ENCODE assay signal across 15 cellular contexts in the genomic region with DNA sequence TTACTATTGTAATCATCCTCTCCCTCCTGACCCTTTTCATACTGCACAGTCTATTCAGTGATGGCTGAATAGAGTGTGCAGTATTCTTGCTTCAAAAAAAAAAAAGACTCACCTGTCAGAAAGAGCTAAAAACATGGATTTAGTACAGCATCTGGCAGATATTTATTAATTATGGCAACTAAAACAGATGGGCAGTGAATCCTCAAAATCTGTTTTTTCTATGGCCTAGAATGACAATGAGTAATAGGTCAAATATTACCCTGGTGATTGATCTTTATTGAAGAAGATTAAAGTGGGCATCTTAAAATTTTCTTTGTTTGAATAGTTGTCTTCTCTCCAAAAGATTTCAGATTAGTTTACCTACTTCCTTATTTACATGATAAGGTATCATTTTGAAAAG.
DNase-seq lines count a peak whose midpoint lies in the region; ATAC-seq and TF ChIP-seq lines count a peak whose summit lies in the region.
"Had no signal": no experiment of that assay in that cellular context is flagged by ENCODE, and none has a peak within 500 bp of the region (broad histone marks: within the 10 kb centered on the region; RNA-seq: fewer than 3 reads in every experiment).

No MANE protein-coding gene starts in this region.

- TF ChIP-seq CTCF in HFFc6 (IDR thresholded peaks at IDR 0.05) (no peak), Caco-2 (IDR thresholded peaks at IDR 0.05; ENCODE audit: insufficient read depth in 1 of 2, low read depth in 1 of 2, low read length in 1 of 2, severe bottlenecking in 1 of 2, unreplicated experiment in 1 of 2) (no peak), A673 (conservative IDR thresholded peaks at IDR 0.05; ENCODE audit: low read depth, low read length) (no peak)

- H3K4me2 ChIP-seq in skeletal muscle satellite cell (ENCODE audit: low read length): peak overlapping the region; percentile 41
- H3K4me2 ChIP-seq: BLaER1 treated with 17β-estradiol and CSF1 and Interleukin-3, amounts not matched to agents 10 nM and 100 nM had no signal

- H3K4me3 Mint-ChIP-seq in HFFc6: no peak overlapping the region
- no peak overlapping the region for H3K4me3 Mint-ChIP-seq in Caco-2 (ENCODE audit: unreplicated experiment)
- H3K4me3 Mint-ChIP-seq: CD4-positive, CD25-positive, alpha-beta regulatory T cell had no signal

- H3K36me3 Mint-ChIP-seq in HFFc6 (ENCODE audit: low read depth) (peaks cover 31% of the 10 kb centered on the region), Caco-2 (ENCODE audit: insufficient read depth, unreplicated experiment) (no peaks in the 10 kb centered on the region)
- H3K36me3 Mint-ChIP-seq: CD4-positive, CD25-positive, alpha-beta regulatory T cell had no signal

- CTCF ChIA-PET in Caco-2 (lab: Charles Lee) (no interaction called here), A673 (lab: Charles Lee) (no interaction called here)

- no peak overlapping the region for H3K27ac ChIP-seq in A673 (ENCODE audit: low read depth, low read length, poor library complexity, severe bottlenecking)
- H3K27ac ChIP-seq: 22Rv1; BLaER1 treated with 17β-estradiol and CSF1 and Interleukin-3, amounts not matched to agents 10 nM and 100 nM; HL-60 had no signal

- no peaks in the 10 kb centered on the region for H3K27me3 ChIP-seq in skeletal muscle satellite cell (ENCODE audit: control insufficient read depth, insufficient read depth, low read length)
- no peaks in the 10 kb centered on the region for H3K27me3 ChIP-seq in Caco-2 (replicated peaks; ENCODE audit: control insufficient read depth, insufficient read depth, low read length)
- peaks cover 4% of the 10 kb centered on the region for H3K27me3 ChIP-seq in A673 (replicated peaks; ENCODE audit: insufficient read depth, low read depth, low read length, poor library complexity)
- H3K27me3 ChIP-seq: BLaER1 treated with 17β-estradiol and CSF1 and Interleukin-3, amounts not matched to agents 10 nM and 100 nM had no signal

- H3K9me3 Mint-ChIP-seq in HFFc6 (peaks cover 19% of the 10 kb centered on the region; the same call in 1 of the 2 replicates), Caco-2 (ENCODE audit: unreplicated experiment) (no peaks in the 10 kb centered on the region)

- POLR2A ChIA-PET in Caco-2 (lab: Charles Lee) (no interaction called here), A673 (lab: Charles Lee; ENCODE audit: low non-redundant PET) (no interaction called here)

- H3K9me3 ChIP-seq in skeletal muscle satellite cell (replicated peaks; ENCODE audit: low read length): peaks cover 3% of the 10 kb centered on the region
- H3K9me3 ChIP-seq in Caco-2: no peaks in the 10 kb centered on the region
- no peaks in the 10 kb centered on the region for H3K9me3 ChIP-seq in A673 (ENCODE audit: low read depth, low read length, poor library complexity, severe bottlenecking)
- H3K9me3 ChIP-seq: BLaER1 treated with 17β-estradiol and CSF1 and Interleukin-3, amounts not matched to agents 10 nM and 100 nM; HAP-1 had no signal

- no peaks in the 10 kb centered on the region for H3K36me3 ChIP-seq in skeletal muscle satellite cell (ENCODE audit: insufficient read depth, low read length)
- H3K36me3 ChIP-seq in Caco-2 (ENCODE audit: control insufficient read depth, insufficient read depth, low read length): no peaks in the 10 kb centered on the region
- H3K36me3 ChIP-seq in A673 (ENCODE audit: insufficient read depth, low read length, poor library complexity, severe bottlenecking): no peaks in the 10 kb centered on the region
- H3K36me3 ChIP-seq: BLaER1 treated with 17β-estradiol and CSF1 and Interleukin-3, amounts not matched to agents 10 nM and 100 nM; HAP-1 had no signal

- intact Hi-C loops in Caco-2 (cut with micrococcal nuclease; ENCODE audit: unreplicated experiment): no loop called here
- intact Hi-C loops in A673 (cut with micrococcal nuclease; ENCODE audit: unreplicated experiment): no loop called here

- BruUV-seq in Caco-2 (replicated peaks; lab: Mats Ljungman, UMichigan) (no TSS peak), A673 (replicated peaks; lab: Mats Ljungman, UMichigan) (no TSS peak)

- peak; percentile 3 for DNase-seq in NCI-H1694 treated with DMSO at 0.1 percent for 48 hours (lab: John Stamatoyannopoulos, UW)
- DNase-seq in NCI-H1694 (lab: John Stamatoyannopoulos, UW): no peak
- DNase-seq in HFFc6: no peak
- peak; percentile 34 for DNase-seq in NCI-H524 treated with DMSO at 0.1 percent for 48 hours (lab: John Stamatoyannopoulos, UW)
- DNase-seq in Caco-2: no peak
- DNase-seq in A673 (ENCODE audit: low spot score): no peak
- DNase-seq: CD4-positive, CD25-positive, alpha-beta regulatory T cell; DMS79; GDM1 had no signal

- H3K9ac ChIP-seq in skeletal muscle satellite cell (ENCODE audit: low read depth, low read length): no peak overlapping the region
- H3K9ac ChIP-seq: BLaER1 treated with 17β-estradiol and CSF1 and Interleukin-3, amounts not matched to agents 10 nM and 100 nM had no signal

- ATAC-seq in HG03025 (IDR thresholded peaks at IDR 0.05; ENCODE audit: low FRiP score, unreplicated experiment): no peak

- H3K4me3 ChIP-seq in skeletal muscle satellite cell (ENCODE audit: low read length) (no peak overlapping the region), Caco-2 (ENCODE audit: low read depth, low read length) (no peak overlapping the region), A673 (ENCODE audit: low read depth, low read length, poor library complexity, severe bottlenecking) (no peak overlapping the region)
- H3K4me3 ChIP-seq: BLaER1 treated with 17β-estradiol and CSF1 and Interleukin-3, amounts not matched to agents 10 nM and 100 nM; HAP-1 had no signal

- H3K4me1 ChIP-seq in skeletal muscle satellite cell (ENCODE audit: control insufficient read depth, insufficient read depth, low read length) (peaks cover 25% of the 10 kb centered on the region), Caco-2 (no peaks in the 10 kb centered on the region), A673 (ENCODE audit: insufficient read depth, low read length, poor library complexity, severe bottlenecking) (no peaks in the 10 kb centered on the region)
- H3K4me1 ChIP-seq: BLaER1 treated with 17β-estradiol and CSF1 and Interleukin-3, amounts not matched to agents 10 nM and 100 nM; HAP-1 had no signal

- H3K4me1 Mint-ChIP-seq in HFFc6 (ENCODE audit: low read depth): peaks cover 50% of the 10 kb centered on the region
- H3K4me1 Mint-ChIP-seq in Caco-2 (ENCODE audit: low read depth, unreplicated experiment): no peaks in the 10 kb centered on the region
- H3K4me1 Mint-ChIP-seq: CD4-positive, CD25-positive, alpha-beta regulatory T cell had no signal

- H3K27me3 Mint-ChIP-seq in HFFc6 (ENCODE audit: insufficient read depth) (no peaks in the 10 kb centered on the region), Caco-2 (ENCODE audit: insufficient read depth, unreplicated experiment) (no peaks in the 10 kb centered on the region)
- H3K27me3 Mint-ChIP-seq: CD4-positive, CD25-positive, alpha-beta regulatory T cell had no signal

- H3K27ac Mint-ChIP-seq in HFFc6: peak overlapping the region; percentile 27; the same call in 1 of the 2 replicates
- H3K27ac Mint-ChIP-seq in Caco-2 (ENCODE audit: unreplicated experiment): no peak overlapping the region
- H3K27ac Mint-ChIP-seq: CD4-positive, CD25-positive, alpha-beta regulatory T cell had no signal

Comparison
In these comparisons a context has a peak if more than half of its experiments do, and no peak if none do; other contexts are left out.
1. DNase-seq: peak in NCI-H1694 treated with DMSO at 0.1 percent for 48 hours (single experiment) and NCI-H524 treated with DMSO at 0.1 percent for 48 hours (single experiment); none in NCI-H1694 (single experiment), HFFc6 (single experiment), Caco-2 (0 of 2) and A673 (single experiment).